Comparison of ENCODE assay signal across 21 cellular contexts in the genomic region with DNA sequence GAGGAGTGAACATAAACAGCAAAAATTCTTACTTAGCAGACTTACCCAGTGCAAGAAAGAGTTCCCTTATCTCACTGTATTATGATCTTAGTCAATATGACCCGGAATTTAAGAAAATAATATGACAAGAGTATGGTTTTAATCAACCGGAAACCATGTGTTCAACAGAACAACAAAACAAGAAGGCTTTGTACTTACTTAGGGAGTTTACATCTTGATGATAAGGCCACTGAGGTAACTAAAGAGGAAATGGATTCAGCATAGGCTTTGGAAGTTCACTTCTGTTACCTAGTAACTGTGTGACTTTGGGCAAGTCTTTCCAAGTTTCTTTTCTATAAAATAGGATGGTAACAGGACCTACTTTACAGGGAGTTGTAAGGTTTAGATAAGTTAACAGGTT. TPM values are rescaled to one million over a fixed set of nuclear protein-coding genes. Genes with fewer than 3 reads are reported as not detected.
A peak's percentile ranks its signal among the peaks of the same experiment; 100 is the strongest.
DNase-seq lines count a peak whose midpoint lies in the region; ATAC-seq, FAIRE-seq and TF ChIP-seq lines count a peak whose summit lies in the region.
"Had no signal": no experiment of that assay in that cellular context is flagged by ENCODE, and none has a peak within 500 bp of the region (broad histone marks: within the 10 kb centered on the region; RNA-seq: fewer than 3 reads in every experiment).

No MANE protein-coding gene starts in this region.

- TF ChIP-seq CTCF in heart right ventricle (IDR thresholded peaks at IDR 0.05), result no peak
- TF ChIP-seq CTCF in esophagus muscularis mucosa (IDR thresholded peaks at IDR 0.05), result no peak
- TF ChIP-seq CTCF in pancreas (IDR thresholded peaks at IDR 0.05), result no peak
- TF ChIP-seq CTCF in uterus (IDR thresholded peaks at IDR 0.05), result no peak

- H3K4me3 ChIP-seq in heart right ventricle (no peak overlapping the region), esophagus muscularis mucosa (peak overlapping the region in 2 of 4 donors; percentile 31 to 34), pancreas (no peak overlapping the region), uterus (no peak overlapping the region)
- H3K4me3 ChIP-seq: A549, SJSA1, thyroid gland had no signal

- DNase-seq in heart right ventricle (no peak), left cardiac atrium (no peak), esophagus muscularis mucosa (ENCODE audit: extremely low spot score) (no peak), pancreas (no peak), uterus (no peak)
- no peak for DNase-seq in central memory CD4-positive, alpha-beta T cell
- DNase-seq: activated CD4-positive, alpha-beta T cell treated with anti-CD3 and anti-CD28 coated beads, Interleukin-2, amount 50 U/mL, for 48 hours; CD8-positive, alpha-beta T cell; cerebellar nuclear complex; EL; Kasumi-1; NCI-H2227 treated with DMSO at 0.1 percent for 48 hours; nephron progenitor cell; right cardiac atrium; thyroid gland had no signal

- TF ChIP-seq POLR2A in esophagus muscularis mucosa (IDR thresholded peaks at IDR 0.05; ENCODE audit: low read depth), result no peak
- TF ChIP-seq POLR2A in uterus (IDR thresholded peaks at IDR 0.05), result no peak

- peak in 2 of 8 donors; percentile 40 to 60 for ATAC-seq in heart right ventricle
- no peak for ATAC-seq in left cardiac atrium
- peak in 3 of 4 donors; percentile 23 to 40 (median 24) for ATAC-seq in pancreas
- ATAC-seq in HG03521 (IDR thresholded peaks at IDR 0.05; ENCODE audit: unreplicated experiment), result no peak
- ATAC-seq in GM18873 (IDR thresholded peaks at IDR 0.05; ENCODE audit: low FRiP score, unreplicated experiment), result no peak
- ATAC-seq: A549; CD8-positive, alpha-beta T cell had no signal

- H3K36me3 ChIP-seq in heart right ventricle (peaks cover 0 to 7% (median 0%) of the 10 kb centered on the region in 9 donors), esophagus muscularis mucosa (no peaks in the 10 kb centered on the region), pancreas (no peaks in the 10 kb centered on the region), uterus (no peaks in the 10 kb centered on the region)
- H3K36me3 ChIP-seq: SJSA1, thyroid gland had no signal

- H3K4me1 ChIP-seq in heart right ventricle (peaks cover 0 to 84% (median 48%) of the 10 kb centered on the region in 9 donors), esophagus muscularis mucosa (peaks cover 21 to 97% (median 93%) of the 10 kb centered on the region in 4 donors), pancreas (peaks cover 0 to 3% (median 0%) of the 10 kb centered on the region in 3 donors), uterus (peaks cover 16 to 33% of the 10 kb centered on the region in 2 donors)
- H3K4me1 ChIP-seq: A549, thyroid gland had no signal

- WGBS in heart right ventricle, 2 donors, result 40 to 44% methylated on average over 2 of the region's 2 CpGs
- 31% methylated on average over 2 of the region's 2 CpGs for WGBS in esophagus muscularis mucosa
- WGBS in pancreas, 2 donors, result 23 to 48% methylated on average over 2 of the region's 2 CpGs

- intact Hi-C loops in heart right ventricle (cut with DNase I), result loop anchor here in 2 of 10 donors (10.0 kb wide), 1 partner anchor 148 kb away; no protein-coding TSS in a partner anchor
- intact Hi-C loops in left cardiac atrium (cut with DNase I), result no loop called here
- intact Hi-C loops in esophagus muscularis mucosa (cut with DNase I), result no loop called here
- intact Hi-C loops in pancreas (cut with DNase I), result no loop called here
- intact Hi-C loops in uterus (cut with DNase I; ENCODE audit: low total_unique reads), result no loop called here

- H3K27me3 ChIP-seq in heart right ventricle (no peaks in the 10 kb centered on the region), esophagus muscularis mucosa (no peaks in the 10 kb centered on the region), pancreas (no peaks in the 10 kb centered on the region), uterus (no peaks in the 10 kb centered on the region)
- H3K27me3 ChIP-seq: SJSA1, thyroid gland had no signal

- peaks cover 0 to 5% (median 0%) of the 10 kb centered on the region in 11 donors for H3K9me3 ChIP-seq in heart right ventricle
- no peaks in the 10 kb centered on the region for H3K9me3 ChIP-seq in esophagus muscularis mucosa
- H3K9me3 ChIP-seq in pancreas, result no peaks in the 10 kb centered on the region
- no peaks in the 10 kb centered on the region for H3K9me3 ChIP-seq in uterus
- H3K9me3 ChIP-seq: A549, SJSA1, thyroid gland had no signal

- peak; percentile 72 for FAIRE-seq in pancreas (lab: Jason Lieb, UNC)
- FAIRE-seq: A549, TTC549 had no signal

- H3K27ac ChIP-seq in heart right ventricle (peak overlapping the region in 9 of 10 donors; percentile 0 to 78 (median 68)), esophagus muscularis mucosa (replicated peaks in 1 of 4) (peak overlapping the region; percentile 77 to 88 (median 84)), pancreas (peak overlapping the region in 1 of 4 donors; percentile 24), uterus (peak overlapping the region; percentile 83 to 99)
- H3K27ac ChIP-seq: A549, epithelial cell of prostate, SJSA1 had no signal

- no peak for TF ChIP-seq EP300 in esophagus muscularis mucosa (IDR thresholded peaks at IDR 0.05)

RNA-seq across cellular contexts. Expression of gene FAS, which starts 7.4 kb away (rescaled TPM):
- total RNA-seq in heart right ventricle (10 to 100 TPM in 1 of 10 donors, 1 to 10 TPM in 9; 2.5 to 10.1 (median 3.7) TPM), left cardiac atrium (1 to 10 TPM; 6.6 to 8.1 TPM), esophagus muscularis mucosa (10 to 100 TPM; 16.6 to 27.5 (median 18.7) TPM), pancreas (10 to 100 TPM in 1 of 6 donors, 1 to 10 TPM in 5; 2.6 to 10.3 (median 4.1) TPM), uterus (100 to 1,000 TPM in 1 of 4 donors, 10 to 100 TPM in 3; 14.4 to 133 (median 48.7) TPM)
- polyA plus RNA-seq in heart right ventricle (1 to 10 TPM; 3.5 to 4.6 TPM), pancreas (1 to 10 TPM; 1.4 to 2.8 TPM)

RNA-seq across cellular contexts. Expression of gene ACTA2, which starts 30.6 kb away (rescaled TPM):
- total RNA-seq in heart right ventricle, result 100 to 1,000 TPM in 2 of 10 donors, 10 to 100 TPM in 8; 59.4 to 123 (median 73.7) TPM
- 100 to 1,000 TPM in 1 of 2 donors, 10 to 100 TPM in 1; 98.0 to 358 TPM for polyA plus RNA-seq in heart right ventricle
- 1,000 to 10,000 TPM; 1,100 to 1,897 TPM for total RNA-seq in left cardiac atrium
- total RNA-seq in esophagus muscularis mucosa, result 1,000 to 10,000 TPM; 6,391 to 8,723 (median 8,539) TPM
- total RNA-seq in pancreas, result 10 to 100 TPM in 4 of 6 donors, 1 to 10 TPM in 2; 8.1 to 78.7 (median 17.5) TPM
- 10 to 100 TPM; 58.0 to 78.4 TPM for polyA plus RNA-seq in pancreas
- 1,000 to 10,000 TPM; 2,685 to 5,347 (median 3,837) TPM for total RNA-seq in uterus

Comparison
In these comparisons a context has a peak if more than half of its experiments do, and no peak if none do; other contexts are left out.
1. RNA of gene ACTA2, which starts 30.6 kb away (total RNA-seq): 6,391 to 8,723 TPM in esophagus muscularis mucosa, 2,685 to 5,347 TPM in uterus and 1,100 to 1,897 TPM in left cardiac atrium; 59.4 to 123 TPM in heart right ventricle and 8.1 to 78.7 TPM in pancreas; every median in the first group is over 4 times any median in the second.
2. ATAC-seq: peak in pancreas (3 of 4); none in left cardiac atrium (0 of 2), HG03521 (single experiment) and GM18873 (single experiment).